ENCODE assay signal across 7 cellular contexts in genomic region chr11:63177872-63178271, GRCh38. TPM values are rescaled to one million over a fixed set of nuclear protein-coding genes. Genes with fewer than 3 reads are reported as not detected.
"Had no signal": no experiment of that assay in that cellular context is flagged by ENCODE, and none has a peak within 500 bp of the region (broad histone marks: within the 10 kb centered on the region; RNA-seq: fewer than 3 reads in every experiment).

No MANE protein-coding gene starts in this region.

- ATAC-seq: GM12878 had no signal

- FAIRE-seq: GM12878, GM12891, GM12892, GM18507, GM19239 had no signal

- H3K4me3 ChIP-seq: GM12878 had no signal

- DNase-seq: GDM1, GF-D8 had no signal

RNA-seq across cellular contexts. Expression of gene SLC22A24, which starts 33.9 kb away (rescaled TPM):
- total RNA-seq: GM12878 had no signal
- polyA plus RNA-seq: GM12878 had no signal
